Comparison of ENCODE assay signal across 7 cellular contexts in genomic region chr1:30263405-30263804, GRCh38.
"Had no signal": no experiment of that assay in that cellular context is flagged by ENCODE, and none has a peak within 500 bp of the region (broad histone marks: within the 10 kb centered on the region; RNA-seq: fewer than 3 reads in every experiment).

No MANE protein-coding gene starts in this region.

- H3K4me3 Mint-ChIP-seq: GM23338, H9, IgD-negative memory B cell had no signal

- H3K4me1 Mint-ChIP-seq: IgD-negative memory B cell had no signal

- ATAC-seq: GM23338, HepG2 had no signal

- H3K9me3 Mint-ChIP-seq: GM23338, H9 had no signal

- H3K27ac Mint-ChIP-seq: GM23338, H9, IgD-negative memory B cell had no signal

- H3K36me3 Mint-ChIP-seq: IgD-negative memory B cell had no signal

- H3K4me3 ChIP-seq: GM23338 had no signal

- DNase-seq: H9, HCEC 1CT, KBM-7 had no signal

- H3K27ac ChIP-seq: HL-60 had no signal
